1 cellular context compared by ENCODE assay signal in genomic region chr4:53592128-53592527, GRCh38.
TF ChIP-seq lines count a peak whose summit lies in the region.

No MANE protein-coding gene starts in this region.

TF ChIP-seq in A549, 52 proteins besides CTCF, POLR2A, EP300 and RAD21 (continued from another document):
- TF ChIP-seq PBX3 (IDR thresholded peaks at IDR 0.05) (no peak), JUN (IDR thresholded peaks at IDR 0.05) (no peak), MYC (IDR thresholded peaks at IDR 0.05; ENCODE audit: borderline replicate concordance, low read length) (no peak), ZSCAN20 (CRISPR knock-in tag; IDR thresholded peaks at IDR 0.05) (no peak), HEYL (CRISPR knock-in tag; IDR thresholded peaks at IDR 0.05) (no peak), HMGXB4 (CRISPR knock-in tag; IDR thresholded peaks at IDR 0.05; ENCODE audit: borderline replicate concordance) (no peak), CHD2 (IDR thresholded peaks at IDR 0.05; ENCODE audit: low read length, partially characterized antibody) (no peak)
TF ChIP-seq in A549: peak in this region for 0.
